Comparison of ENCODE assay signal across 25 cellular contexts in genomic region chr10:9944690-9945089, GRCh38.
"Had no signal": no experiment of that assay in that cellular context is flagged by ENCODE, and none has a peak within 500 bp of the region (broad histone marks: within the 10 kb centered on the region; RNA-seq: fewer than 3 reads in every experiment).

No MANE protein-coding gene starts in this region.

- H2AFZ ChIP-seq: neural progenitor cell had no signal

- H3K27me3 ChIP-seq: neural progenitor cell, neutrophil, pancreas, right lobe of liver, sigmoid colon, stomach, thyroid gland, tibial nerve, upper lobe of left lung, vagina had no signal

- H3K4me1 ChIP-seq: pancreas, prostate gland, right lobe of liver, sigmoid colon, stomach, thyroid gland, tibial nerve, upper lobe of left lung, vagina had no signal

- H3K4me2 ChIP-seq: neural progenitor cell had no signal

- DNase-seq: naive thymus-derived CD4-positive, alpha-beta T cell; natural killer cell; nucleus accumbens; pancreas; retina; right cardiac atrium; right lobe of liver; sigmoid colon; small intestine; stimulated activated CD4-positive, alpha-beta T cell treated with anti-CD3 and anti-CD28 coated beads, Interleukin-15, amount 100 ng/mL, for 24 hours; stimulated activated CD4-positive, alpha-beta T cell treated with anti-CD3 and anti-CD28 coated beads, Interleukin-2, amount 100 ng/mL, for 24 hours; stimulated activated CD4-positive, alpha-beta T cell treated with anti-CD3 and anti-CD28 coated beads, Interleukin-2, amount 100 ng/mL, for 48 hours; stimulated activated CD4-positive, alpha-beta T cell treated with anti-CD3 and anti-CD28 coated beads, Interleukin-4, amount 100 ng/mL, for 24 hours; stimulated activated naive CD4-positive, alpha-beta T cell; stomach; thyroid gland; trophoblast cell; upper lobe of left lung had no signal

- H3K4me3 ChIP-seq: neural progenitor cell, pancreas, prostate gland, right lobe of liver, sigmoid colon, stomach, thoracic aorta, thyroid gland, tibial nerve, upper lobe of left lung, vagina had no signal

- H3K9ac ChIP-seq: neural progenitor cell had no signal

- H3K36me3 ChIP-seq: neural progenitor cell, neutrophil, pancreas, prostate gland, right lobe of liver, sigmoid colon, stomach, thoracic aorta, thyroid gland, tibial nerve, upper lobe of left lung, vagina had no signal

- ATAC-seq: naive thymus-derived CD4-positive, alpha-beta T cell; natural killer cell; pancreas; right cardiac atrium; right lobe of liver; stimulated activated effector memory CD8-positive, alpha-beta T cell treated with anti-CD3 and anti-CD28 coated beads, Interleukin-12 subunit alpha, Interleukin-12 subunit beta, amount 100 ng/mL, for 72 hours had no signal

- H3K9me3 ChIP-seq: neutrophil, pancreas, prostate gland, right lobe of liver, sigmoid colon, thoracic aorta, thyroid gland, tibial nerve, upper lobe of left lung, vagina had no signal

- H3K27ac ChIP-seq: neural progenitor cell, neutrophil, pancreas, prostate gland, right lobe of liver, sigmoid colon, stomach, thoracic aorta, thyroid gland, tibial nerve, upper lobe of left lung, vagina had no signal
